Comparison of ENCODE assay signal across 8 cellular contexts in genomic region chr2:50492452-50492851, GRCh38.
DNase-seq lines count a peak whose midpoint lies in the region; ATAC-seq and TF ChIP-seq lines count a peak whose summit lies in the region.

No MANE protein-coding gene starts in this region.

- peak; percentile 89 for ATAC-seq in GM21528 (IDR thresholded peaks at IDR 0.05; ENCODE audit: low FRiP score, unreplicated experiment)

- no peaks in the 10 kb centered on the region for H3K36me3 ChIP-seq in ascending aorta

- H3K27ac ChIP-seq in HL-60 (replicated peaks) (no peak overlapping the region), ascending aorta (no peak overlapping the region)

- H3K27me3 ChIP-seq in HL-60 (ENCODE audit: insufficient read depth, poor library complexity, severe bottlenecking) (no peaks in the 10 kb centered on the region), ascending aorta (no peaks in the 10 kb centered on the region)

- TF ChIP-seq CTCF in HL-60 (IDR thresholded peaks at IDR 0.05; ENCODE audit: insufficient read depth, low read length) (no peak), ascending aorta (IDR thresholded peaks at IDR 0.05) (peak in 2 of 3 experiments; percentile 67 to 68)

- peak; percentile 16 to 19 for DNase-seq in activated T-cell treated with anti-CD3 and anti-CD28 coated beads, Interleukin-2, amount 50 U/mL, for 48 hours
- no peak for DNase-seq in activated T-cell treated with anti-CD3 and anti-CD28 coated beads, Interleukin-2, amount 50 U/mL, for 1 hour
- DNase-seq in HL-60 (ENCODE audit: low read depth in 1 of 2, low spot score in 1 of 2) (peak; percentile 17 to 55), NCI-H774 (lab: John Stamatoyannopoulos, UW) (peak; percentile 27), ascending aorta (ENCODE audit: low spot score in 2 of 2) (no peak), hepatic stellate cell (ENCODE audit: low spot score) (peak; percentile 29), smooth muscle cell of the brain vasculature (ENCODE audit: low read depth, low spot score) (peak; percentile 18)

- peaks cover 0 to 5% of the 10 kb centered on the region in 2 donors for H3K4me1 ChIP-seq in ascending aorta

- no peak overlapping the region for H3K4me3 ChIP-seq in HL-60 (replicated peaks; ENCODE audit: insufficient read depth, low read length)
- H3K4me3 ChIP-seq in ascending aorta, result peak overlapping the region in 1 of 2 donors; percentile 28

- no peaks in the 10 kb centered on the region for H3K9me3 ChIP-seq in ascending aorta

- intact Hi-C loops in ascending aorta (cut with DNase I), result no loop called here

Comparison
In these comparisons a context has a peak if more than half of its experiments do, and no peak if none do; other contexts are left out.
1. DNase-seq: peak in activated T-cell treated with anti-CD3 and anti-CD28 coated beads, Interleukin-2, amount 50 U/mL, for 48 hours (2 of 2), HL-60 (2 of 2), NCI-H774 (single experiment), hepatic stellate cell (single experiment) and smooth muscle cell of the brain vasculature (single experiment); none in activated T-cell treated with anti-CD3 and anti-CD28 coated beads, Interleukin-2, amount 50 U/mL, for 1 hour (single experiment) and ascending aorta (0 of 2).